9 cellular contexts compared by ENCODE assay signal in the genomic region with DNA sequence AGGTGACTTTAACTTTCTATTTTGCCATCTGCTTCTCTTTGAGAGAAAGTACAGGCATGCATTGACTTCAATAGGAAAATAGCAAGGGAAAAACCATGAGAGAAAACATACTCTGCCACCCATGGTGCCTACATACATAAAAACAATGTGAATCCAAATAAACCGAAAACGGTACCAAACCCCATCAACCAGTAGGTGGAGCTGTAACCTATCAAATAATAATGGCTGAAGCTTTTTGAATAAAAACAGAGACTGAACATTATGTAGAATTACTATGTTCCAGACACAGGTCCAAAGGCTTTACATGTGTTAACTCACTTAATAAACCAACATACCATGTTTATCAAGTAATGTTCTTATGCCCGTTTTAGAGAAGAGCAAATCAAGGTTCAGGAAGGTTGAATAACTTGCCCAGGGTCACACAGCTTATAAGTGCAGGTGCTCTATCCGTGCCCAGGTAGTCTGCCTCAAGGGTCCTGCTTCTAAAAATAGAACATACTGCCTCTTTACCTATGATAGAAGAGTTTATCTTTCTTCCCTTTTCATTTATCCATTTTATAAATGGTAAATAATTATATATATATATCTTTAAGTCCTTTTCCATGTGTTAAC.
DNase-seq lines count a peak whose midpoint lies in the region; ATAC-seq, FAIRE-seq and TF ChIP-seq lines count a peak whose summit lies in the region.
"Had no signal": no experiment of that assay in that cellular context is flagged by ENCODE, and none has a peak within 500 bp of the region (broad histone marks: within the 10 kb centered on the region; RNA-seq: fewer than 3 reads in every experiment).

No MANE protein-coding gene starts in this region.

- H3K27ac ChIP-seq in A549 = no peak overlapping the region

- FAIRE-seq in A549 (lab: Jason Lieb, UNC) = no peak

- TF ChIP-seq CTCF in A549 (IDR thresholded peaks at IDR 0.05) (peak; percentile 56), GM12872 (IDR thresholded peaks at IDR 0.05; ENCODE audit: insufficient read depth, low read depth, low read length) (peak; percentile 58)

- H3K4me2 ChIP-seq in A549 = no peak overlapping the region

- TF ChIP-seq POLR2A in A549 (IDR thresholded peaks at IDR 0.05; ENCODE audit: low read length) = no peak

- H3K4me3 ChIP-seq in A549 = no peak overlapping the region

- ATAC-seq in A549 (no peak), HG03103 (IDR thresholded peaks at IDR 0.05; ENCODE audit: low read depth, unreplicated experiment) (peak; percentile 51), GM21576 (IDR thresholded peaks at IDR 0.05; ENCODE audit: unreplicated experiment) (no peak), HG03039 (IDR thresholded peaks at IDR 0.05; ENCODE audit: unreplicated experiment) (no peak)

- TF ChIP-seq EP300 in A549 (IDR thresholded peaks at IDR 0.05) = no peak

- DNase-seq in A549 (ENCODE audit: low read depth in 1 of 2, low spot score in 1 of 2) (peak; percentile 3 to 33), NCI-H2227 treated with DMSO at 0.1 percent for 48 hours (lab: John Stamatoyannopoulos, UW) (peak; percentile 80), brain pericyte (ENCODE audit: low read depth, low spot score) (peak; percentile 40), left kidney (ENCODE audit: low read depth, low spot score) (peak; percentile 74)
- DNase-seq: stimulated activated naive B cell treated with anti-CD40 and anti-IgM and Interleukin-4, amounts not matched to agents 10 μg/mL and 1 μg/mL and 100 μg/mL, for 72 hours had no signal

- peak; percentile 53 to 58; a peak in 4 of 5 replicates for TF ChIP-seq RAD21 in A549 (conservative IDR thresholded peaks at IDR 0.05 in 1 of 2, IDR thresholded peaks at IDR 0.05 in 1 of 2)

- H3K4me1 ChIP-seq in A549 = no peaks in the 10 kb centered on the region

- CTCF ChIA-PET in A549 (lab: Yijun Ruan, JAX) = interaction anchor here (0.7 to 7.8 kb wide), 7 partner anchors 11 to 1814 kb away, joined by 3 to 57 read pairs (median 7); no protein-coding TSS in a partner anchor

- WGBS in A549 (ENCODE audit: missing lambda C conversion rate) = 0% methylated on average over 4 of the region's 4 CpGs

- POLR2A ChIA-PET in A549 (lab: Yijun Ruan, JAX) = no interaction called here

- no peaks in the 10 kb centered on the region for H3K9me3 ChIP-seq in A549

TF ChIP-seq in A549, 52 proteins besides CTCF, POLR2A, EP300 and RAD21:
- TF ChIP-seq SMC3 (IDR thresholded peaks at IDR 0.05) = peak; percentile 13; the same call in 1 of the 3 replicates
- TF ChIP-seq, protein P1, sequence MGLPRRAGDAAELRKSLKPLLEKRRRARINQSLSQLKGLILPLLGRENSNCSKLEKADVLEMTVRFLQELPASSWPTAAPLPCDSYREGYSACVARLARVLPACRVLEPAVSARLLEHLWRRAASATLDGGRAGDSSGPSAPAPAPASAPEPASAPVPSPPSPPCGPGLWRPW (IDR thresholded peaks at IDR 0.05) = no peak

Comparison
In these comparisons a context has a peak if more than half of its experiments do, and no peak if none do; other contexts are left out.
1. DNase-seq: peak in every context shown above with its lines; median percentile 80 in NCI-H2227 treated with DMSO at 0.1 percent for 48 hours; 74 in left kidney; 40 in brain pericyte; 18 in A549.